In the genomic region with DNA sequence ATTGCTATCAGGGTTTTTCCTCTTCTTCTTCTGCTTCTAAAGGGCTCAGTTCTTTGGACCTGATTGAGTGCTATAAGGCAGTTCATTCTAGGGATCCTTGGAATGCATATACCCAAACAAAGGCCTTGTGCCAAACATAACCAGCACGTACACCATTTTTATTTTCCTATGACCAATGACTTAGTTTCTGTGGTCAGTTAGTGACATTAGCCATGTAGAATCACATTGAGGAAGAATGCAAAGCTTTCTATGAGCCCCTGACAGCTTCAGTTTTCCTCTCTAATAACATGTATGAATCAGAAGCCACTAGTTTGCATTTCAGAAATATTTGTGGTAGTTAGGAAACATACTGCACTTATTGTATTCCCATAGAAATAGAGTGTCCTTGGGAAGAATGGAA, we compare ENCODE assay signal across 18 cellular contexts.
DNase-seq lines count a peak whose midpoint lies in the region; ATAC-seq and TF ChIP-seq lines count a peak whose summit lies in the region.
"Had no signal": no experiment of that assay in that cellular context is flagged by ENCODE, and none has a peak within 500 bp of the region (broad histone marks: within the 10 kb centered on the region; RNA-seq: fewer than 3 reads in every experiment).

No MANE protein-coding gene starts in this region.

- no peaks in the 10 kb centered on the region for H3K9me3 Mint-ChIP-seq in stimulated activated memory B cell treated with anti-CD40 and anti-IgM and Interleukin-4, amounts not matched to agents 10 μg/mL and 1 μg/mL and 100 μg/mL, for 72 hours
- H3K9me3 Mint-ChIP-seq: activated naive CD8-positive, alpha-beta T cell treated with anti-CD3 and anti-CD28 coated beads for 36 hours; CD4-positive, CD25-positive, alpha-beta regulatory T cell; GM23338; naive thymus-derived CD4-positive, alpha-beta T cell; stimulated activated effector memory CD8-positive, alpha-beta T cell treated with anti-CD3 and anti-CD28 coated beads, Interleukin-12 subunit alpha, Interleukin-12 subunit beta, amount 100 ng/mL, for 72 hours; WTC11 had no signal

- no peak for TF ChIP-seq CTCF in RWPE2 (IDR thresholded peaks at IDR 0.05; ENCODE audit: poor library complexity, severe bottlenecking)
- TF ChIP-seq CTCF in left ventricle myocardium inferior (IDR thresholded peaks at IDR 0.05; ENCODE audit: borderline replicate concordance): no peak

- no peak overlapping the region for H3K4me3 Mint-ChIP-seq in stimulated activated memory B cell treated with anti-CD40 and anti-IgM and Interleukin-4, amounts not matched to agents 10 μg/mL and 1 μg/mL and 100 μg/mL, for 72 hours
- H3K4me3 Mint-ChIP-seq: activated naive CD8-positive, alpha-beta T cell treated with anti-CD3 and anti-CD28 coated beads for 36 hours; CD4-positive, CD25-positive, alpha-beta regulatory T cell; GM23338; naive thymus-derived CD4-positive, alpha-beta T cell; stimulated activated effector memory CD8-positive, alpha-beta T cell treated with anti-CD3 and anti-CD28 coated beads, Interleukin-12 subunit alpha, Interleukin-12 subunit beta, amount 100 ng/mL, for 72 hours; WTC11 had no signal

- H3K27ac ChIP-seq in RWPE2 (ENCODE audit: poor library complexity, severe bottlenecking) (no peak overlapping the region), left ventricle myocardium inferior (replicated peaks) (no peak overlapping the region)
- H3K27ac ChIP-seq: vagina had no signal

- no peak overlapping the region for H3K27ac Mint-ChIP-seq in stimulated activated memory B cell treated with anti-CD40 and anti-IgM and Interleukin-4, amounts not matched to agents 10 μg/mL and 1 μg/mL and 100 μg/mL, for 72 hours
- H3K27ac Mint-ChIP-seq: activated naive CD8-positive, alpha-beta T cell treated with anti-CD3 and anti-CD28 coated beads for 36 hours; CD4-positive, CD25-positive, alpha-beta regulatory T cell; GM23338; naive thymus-derived CD4-positive, alpha-beta T cell; stimulated activated effector memory CD8-positive, alpha-beta T cell treated with anti-CD3 and anti-CD28 coated beads, Interleukin-12 subunit alpha, Interleukin-12 subunit beta, amount 100 ng/mL, for 72 hours; WTC11 had no signal

- H3K9me3 ChIP-seq in RWPE2 (ENCODE audit: severe bottlenecking) (no peaks in the 10 kb centered on the region), left ventricle myocardium inferior (replicated peaks) (no peaks in the 10 kb centered on the region)
- H3K9me3 ChIP-seq: vagina had no signal

- H3K4me3 ChIP-seq in RWPE2 (ENCODE audit: severe bottlenecking): no peak overlapping the region
- H3K4me3 ChIP-seq in skeletal muscle cell (ENCODE audit: low read depth, low read length): no peak overlapping the region
- no peak overlapping the region for H3K4me3 ChIP-seq in left ventricle myocardium inferior
- H3K4me3 ChIP-seq: GM23338, vagina had no signal

- intact Hi-C loops in left ventricle myocardium inferior (cut with micrococcal nuclease): no loop called here

- peaks cover 8% of the 10 kb centered on the region for H3K27me3 Mint-ChIP-seq in stimulated activated memory B cell treated with anti-CD40 and anti-IgM and Interleukin-4, amounts not matched to agents 10 μg/mL and 1 μg/mL and 100 μg/mL, for 72 hours

- H3K36me3 Mint-ChIP-seq in stimulated activated memory B cell treated with anti-CD40 and anti-IgM and Interleukin-4, amounts not matched to agents 10 μg/mL and 1 μg/mL and 100 μg/mL, for 72 hours: no peaks in the 10 kb centered on the region
- H3K36me3 Mint-ChIP-seq: activated naive CD8-positive, alpha-beta T cell treated with anti-CD3 and anti-CD28 coated beads for 36 hours; CD4-positive, CD25-positive, alpha-beta regulatory T cell; naive thymus-derived CD4-positive, alpha-beta T cell; stimulated activated effector memory CD8-positive, alpha-beta T cell treated with anti-CD3 and anti-CD28 coated beads, Interleukin-12 subunit alpha, Interleukin-12 subunit beta, amount 100 ng/mL, for 72 hours; WTC11 had no signal

- ATAC-seq in RWPE2 (ENCODE audit: low read depth): peak; percentile 40; the same call in 2 of the 3 replicates
- ATAC-seq in stimulated activated memory B cell treated with anti-CD40 and anti-IgM and Interleukin-4, amounts not matched to agents 10 μg/mL and 1 μg/mL and 100 μg/mL, for 72 hours: no peak
- ATAC-seq: GM23338; naive thymus-derived CD4-positive, alpha-beta T cell; stimulated activated effector memory CD8-positive, alpha-beta T cell treated with anti-CD3 and anti-CD28 coated beads, Interleukin-12 subunit alpha, Interleukin-12 subunit beta, amount 100 ng/mL, for 72 hours; WTC11 had no signal

- no peaks in the 10 kb centered on the region for H3K36me3 ChIP-seq in RWPE2 (ENCODE audit: low read depth)
- no peaks in the 10 kb centered on the region for H3K36me3 ChIP-seq in left ventricle myocardium inferior
- H3K36me3 ChIP-seq: vagina had no signal

- H3K27me3 ChIP-seq in RWPE2 (ENCODE audit: insufficient read depth, poor library complexity, severe bottlenecking) (no peaks in the 10 kb centered on the region), left ventricle myocardium inferior (ENCODE audit: low read depth) (no peaks in the 10 kb centered on the region)
- H3K27me3 ChIP-seq: vagina had no signal

- H3K4me1 ChIP-seq in RWPE2 (ENCODE audit: insufficient read depth, poor library complexity, severe bottlenecking): peaks cover 3% of the 10 kb centered on the region
- H3K4me1 ChIP-seq in left ventricle myocardium inferior: peaks cover 28% of the 10 kb centered on the region
- H3K4me1 ChIP-seq: vagina had no signal

- H3K4me1 Mint-ChIP-seq in stimulated activated memory B cell treated with anti-CD40 and anti-IgM and Interleukin-4, amounts not matched to agents 10 μg/mL and 1 μg/mL and 100 μg/mL, for 72 hours: no peaks in the 10 kb centered on the region
- H3K4me1 Mint-ChIP-seq: activated naive CD8-positive, alpha-beta T cell treated with anti-CD3 and anti-CD28 coated beads for 36 hours; CD4-positive, CD25-positive, alpha-beta regulatory T cell; GM23338; naive thymus-derived CD4-positive, alpha-beta T cell; stimulated activated effector memory CD8-positive, alpha-beta T cell treated with anti-CD3 and anti-CD28 coated beads, Interleukin-12 subunit alpha, Interleukin-12 subunit beta, amount 100 ng/mL, for 72 hours; WTC11 had no signal

- DNase-seq in EH (ENCODE audit: low read depth) (peak; percentile 97), RWPE2 (ENCODE audit: low spot score) (no peak), fibroblast of gingiva (ENCODE audit: low read depth) (peak; percentile 73), skeletal muscle cell (ENCODE audit: low read depth) (peak; percentile 56), cerebellar cortex (ENCODE audit: low spot score) (no peak), left ventricle myocardium inferior (no peak), NCI-H1417 (lab: John Stamatoyannopoulos, UW) (no peak)
- DNase-seq: activated naive CD8-positive, alpha-beta T cell treated with anti-CD3 and anti-CD28 coated beads for 36 hours; CD4-positive, CD25-positive, alpha-beta regulatory T cell; naive thymus-derived CD4-positive, alpha-beta T cell; NCI-H2081 treated with DMSO at 0.1 percent for 48 hours; NK-92 treated with Interleukin-12 subunit alpha and Interleukin-12 subunit beta, amount 100 ng/mL, for 24 hours; stimulated activated CD4-positive, alpha-beta T cell treated with anti-CD3 and anti-CD28 coated beads, Interleukin-4, amount 100 ng/mL, for 24 hours had no signal

Comparison
In these comparisons a context has a peak if more than half of its experiments do, and no peak if none do; other contexts are left out.
1. DNase-seq: peak in EH (single experiment), fibroblast of gingiva (single experiment) and skeletal muscle cell (single experiment); none in RWPE2 (single experiment), cerebellar cortex (single experiment), left ventricle myocardium inferior (single experiment) and NCI-H1417 (0 of 3).